Comparison of ENCODE assay signal across 19 cellular contexts in the genomic region with DNA sequence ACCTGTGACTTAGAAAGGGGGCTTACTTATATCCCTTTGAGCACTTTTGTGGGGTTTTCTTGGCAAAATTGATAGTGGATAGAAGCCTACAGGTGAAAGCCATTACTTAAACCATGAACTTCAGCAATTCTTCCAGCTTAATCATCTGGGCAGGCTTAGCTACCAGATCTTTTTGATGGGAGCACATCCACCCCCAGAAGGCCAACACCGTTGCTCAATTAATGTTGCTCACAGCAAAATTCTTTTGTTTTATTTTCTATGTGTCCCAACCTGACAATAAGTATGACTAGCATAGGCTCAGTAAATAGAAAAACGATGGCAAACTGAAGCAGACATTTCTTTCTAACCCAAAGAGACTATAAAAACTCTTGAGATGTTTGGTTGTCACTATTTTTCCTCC.
DNase-seq lines count a peak whose midpoint lies in the region; ATAC-seq, FAIRE-seq and TF ChIP-seq lines count a peak whose summit lies in the region.
"Had no signal": no experiment of that assay in that cellular context is flagged by ENCODE, and none has a peak within 500 bp of the region (broad histone marks: within the 10 kb centered on the region; RNA-seq: fewer than 3 reads in every experiment).

No MANE protein-coding gene starts in this region.

- TF ChIP-seq POLR2A in sigmoid colon (IDR thresholded peaks at IDR 0.05) = no peak

- no peak for ATAC-seq in GM19452 (IDR thresholded peaks at IDR 0.05; ENCODE audit: unreplicated experiment)
- ATAC-seq: GM12878 had no signal

- DNase-seq in astrocyte (ENCODE audit: low read depth) (no peak), keratinocyte (ENCODE audit: low read depth, low spot score) (peak; percentile 33), sigmoid colon (no peak), substantia nigra (lab: John Stamatoyannopoulos, UW) (no peak)
- no peak for DNase-seq in activated naive CD8-positive, alpha-beta T cell treated with anti-CD3 and anti-CD28 coated beads for 36 hours
- DNase-seq: CD4-positive, CD25-positive, alpha-beta regulatory T cell; DND-41; GM23248; KG1; NCI-H1105; NCI-H146; NCI-H2029 treated with DMSO at 0.1 percent for 48 hours; NCI-H345; SHP77 treated with DMSO at 0.1 percent for 48 hours; SK-N-SH had no signal

- H2AFZ ChIP-seq in astrocyte (ENCODE audit: low read depth, low read length) (no peak overlapping the region), keratinocyte (ENCODE audit: control insufficient read depth, low read length) (no peak overlapping the region)
- H2AFZ ChIP-seq: GM23248 had no signal

- no peaks in the 10 kb centered on the region for H3K36me3 Mint-ChIP-seq in astrocyte (ENCODE audit: low read depth, unreplicated experiment)
- H3K36me3 Mint-ChIP-seq in activated naive CD8-positive, alpha-beta T cell treated with anti-CD3 and anti-CD28 coated beads for 36 hours = no peaks in the 10 kb centered on the region
- H3K36me3 Mint-ChIP-seq: CD4-positive, CD25-positive, alpha-beta regulatory T cell had no signal

- FAIRE-seq in astrocyte (lab: Jason Lieb, UNC) (no peak), keratinocyte (lab: Jason Lieb, UNC) (peak; percentile 48)
- FAIRE-seq: GM12878 had no signal

- TF ChIP-seq EP300 in sigmoid colon (IDR thresholded peaks at IDR 0.05) = no peak

- H3K27me3 ChIP-seq in HUES64 (ENCODE audit: insufficient read depth, low read length) = no peaks in the 10 kb centered on the region
- no peaks in the 10 kb centered on the region for H3K27me3 ChIP-seq in astrocyte (ENCODE audit: insufficient read depth, low read length)
- no peaks in the 10 kb centered on the region for H3K27me3 ChIP-seq in keratinocyte (ENCODE audit: control insufficient read depth, extremely low read depth, insufficient read depth, low read length)
- H3K27me3 ChIP-seq in sigmoid colon = no peaks in the 10 kb centered on the region

- no peaks in the 10 kb centered on the region for H4K20me1 ChIP-seq in astrocyte (ENCODE audit: insufficient read depth, low read length)
- H4K20me1 ChIP-seq in keratinocyte (ENCODE audit: control insufficient read depth, extremely low read depth, insufficient read depth, low read length) = no peaks in the 10 kb centered on the region

- no peak overlapping the region for H3K4me3 ChIP-seq in HUES64 (ENCODE audit: low read length)
- no peak overlapping the region for H3K4me3 ChIP-seq in astrocyte (ENCODE audit: insufficient read depth, low read depth, low read length)
- H3K4me3 ChIP-seq in keratinocyte (ENCODE audit: control insufficient read depth in 2 of 3, extremely low read depth in 1 of 3, insufficient read depth in 2 of 3, low read depth in 1 of 3, low read length in 3 of 3) = no peak overlapping the region
- no peak overlapping the region for H3K4me3 ChIP-seq in sigmoid colon
- H3K4me3 ChIP-seq: GM12878, HAP-1 had no signal

- H3K79me2 ChIP-seq in astrocyte (ENCODE audit: insufficient read depth, low read length) (no peaks in the 10 kb centered on the region), keratinocyte (ENCODE audit: control insufficient read depth, insufficient read depth, low read length) (no peaks in the 10 kb centered on the region)

- H3K27ac Mint-ChIP-seq in astrocyte (ENCODE audit: unreplicated experiment) = peak overlapping the region; percentile 92
- no peak overlapping the region for H3K27ac Mint-ChIP-seq in activated naive CD8-positive, alpha-beta T cell treated with anti-CD3 and anti-CD28 coated beads for 36 hours
- H3K27ac Mint-ChIP-seq: CD4-positive, CD25-positive, alpha-beta regulatory T cell had no signal

- H3K4me3 Mint-ChIP-seq in astrocyte (ENCODE audit: unreplicated experiment) = no peak overlapping the region
- H3K4me3 Mint-ChIP-seq in activated naive CD8-positive, alpha-beta T cell treated with anti-CD3 and anti-CD28 coated beads for 36 hours = no peak overlapping the region
- H3K4me3 Mint-ChIP-seq: CD4-positive, CD25-positive, alpha-beta regulatory T cell had no signal

- intact Hi-C loops in sigmoid colon (cut with DNase I) = no loop called here

- no peaks in the 10 kb centered on the region for H3K36me3 ChIP-seq in HUES64 (ENCODE audit: insufficient read depth, low read length)
- no peaks in the 10 kb centered on the region for H3K36me3 ChIP-seq in astrocyte (ENCODE audit: insufficient read depth, low read length)
- H3K36me3 ChIP-seq in keratinocyte (ENCODE audit: control insufficient read depth in 2 of 2, extremely low read depth in 1 of 2, insufficient read depth in 2 of 2, low read length in 2 of 2) = no peaks in the 10 kb centered on the region
- H3K36me3 ChIP-seq in sigmoid colon = no peaks in the 10 kb centered on the region
- H3K36me3 ChIP-seq: HAP-1 had no signal

- H3K9me1 ChIP-seq in keratinocyte (ENCODE audit: control insufficient read depth, extremely low read depth, insufficient read depth, low read length) = no peaks in the 10 kb centered on the region

- H3K4me2 ChIP-seq in astrocyte (ENCODE audit: low read length) (no peak overlapping the region), keratinocyte (ENCODE audit: control insufficient read depth, extremely low read depth, insufficient read depth, low read depth, low read length) (peak overlapping the region; percentile 39)
- H3K4me2 ChIP-seq: SK-N-SH had no signal

- H3K27me3 Mint-ChIP-seq in astrocyte (ENCODE audit: low read depth, unreplicated experiment) = no peaks in the 10 kb centered on the region
- H3K27me3 Mint-ChIP-seq in activated naive CD8-positive, alpha-beta T cell treated with anti-CD3 and anti-CD28 coated beads for 36 hours = peaks cover 2% of the 10 kb centered on the region
- H3K27me3 Mint-ChIP-seq: CD4-positive, CD25-positive, alpha-beta regulatory T cell had no signal

- H3K4me1 Mint-ChIP-seq in astrocyte (ENCODE audit: low read depth, unreplicated experiment) = peaks cover 35% of the 10 kb centered on the region
- no peaks in the 10 kb centered on the region for H3K4me1 Mint-ChIP-seq in activated naive CD8-positive, alpha-beta T cell treated with anti-CD3 and anti-CD28 coated beads for 36 hours
- H3K4me1 Mint-ChIP-seq: CD4-positive, CD25-positive, alpha-beta regulatory T cell had no signal

- TF ChIP-seq CTCF in astrocyte (IDR thresholded peaks at IDR 0.05; ENCODE audit: insufficient read depth, low read depth, low read length) (no peak), keratinocyte (optimal IDR thresholded peaks at IDR 0.05 in 1 of 3, IDR thresholded peaks at IDR 0.05 in 1 of 3, conservative IDR thresholded peaks at IDR 0.05 in 1 of 3; ENCODE audit: extremely low read depth in 1 of 3, insufficient read depth in 2 of 3, low read length in 3 of 3) (no peak), sigmoid colon (IDR thresholded peaks at IDR 0.05) (no peak)

- no peaks in the 10 kb centered on the region for H3K9me3 ChIP-seq in HUES64 (ENCODE audit: insufficient read depth, low read depth, low read length)
- H3K9me3 ChIP-seq in astrocyte (ENCODE audit: insufficient read depth, low read depth, low read length) = no peaks in the 10 kb centered on the region
- H3K9me3 ChIP-seq in keratinocyte (ENCODE audit: control insufficient read depth, low read depth, low read length) = no peaks in the 10 kb centered on the region
- no peaks in the 10 kb centered on the region for H3K9me3 ChIP-seq in sigmoid colon
- H3K9me3 ChIP-seq: HAP-1, SK-N-SH had no signal

- H3K27ac ChIP-seq in HUES64 (ENCODE audit: low read depth, low read length) (peak overlapping the region; percentile 35; the same call in 1 of the 2 replicates), astrocyte (ENCODE audit: low read depth, low read length) (no peak overlapping the region), keratinocyte (ENCODE audit: control insufficient read depth, insufficient read depth, low read length) (peak overlapping the region; percentile 83), sigmoid colon (no peak overlapping the region), substantia nigra (ENCODE audit: low read depth, low read length, poor library complexity, severe bottlenecking) (no peak overlapping the region)

- H3K9ac ChIP-seq in HUES64 (ENCODE audit: low read depth, low read length) (no peak overlapping the region), astrocyte (ENCODE audit: low read length) (no peak overlapping the region), keratinocyte (ENCODE audit: control insufficient read depth, extremely low read depth, insufficient read depth, low read length) (no peak overlapping the region)
- H3K9ac ChIP-seq: GM23248, SK-N-SH had no signal

- 94% methylated on average over 2 of the region's 2 CpGs for WGBS in HUES64
- WGBS in sigmoid colon, 2 donors = 58 to 76% methylated on average over 2 of the region's 2 CpGs

- peaks cover 64% of the 10 kb centered on the region for H3K4me1 ChIP-seq in HUES64 (ENCODE audit: insufficient read depth, low read length)
- H3K4me1 ChIP-seq in astrocyte (ENCODE audit: insufficient read depth, low read length) = peaks cover 28% of the 10 kb centered on the region
- H3K4me1 ChIP-seq in keratinocyte (ENCODE audit: control insufficient read depth, extremely low read depth, insufficient read depth, low read length) = peaks cover 33% of the 10 kb centered on the region
- H3K4me1 ChIP-seq in sigmoid colon = peaks cover 0 to 10% (median 5%) of the 10 kb centered on the region in 4 donors

- no peaks in the 10 kb centered on the region for H3K9me3 Mint-ChIP-seq in astrocyte (ENCODE audit: unreplicated experiment)
- H3K9me3 Mint-ChIP-seq in activated naive CD8-positive, alpha-beta T cell treated with anti-CD3 and anti-CD28 coated beads for 36 hours = no peaks in the 10 kb centered on the region

- dilution Hi-C loops in keratinocyte (cut with MboI; ENCODE audit: extremely low pct_ligation_motif_present, low sequenced_read_pairs) = no loop called here

Comparison
In these comparisons a context has a peak if more than half of its experiments do, and no peak if none do; other contexts are left out.
1. H3K27ac ChIP-seq: peak in HUES64 (single experiment) and keratinocyte (single experiment); none in astrocyte (single experiment), sigmoid colon (0 of 4) and substantia nigra (single experiment).